In the genomic region with DNA sequence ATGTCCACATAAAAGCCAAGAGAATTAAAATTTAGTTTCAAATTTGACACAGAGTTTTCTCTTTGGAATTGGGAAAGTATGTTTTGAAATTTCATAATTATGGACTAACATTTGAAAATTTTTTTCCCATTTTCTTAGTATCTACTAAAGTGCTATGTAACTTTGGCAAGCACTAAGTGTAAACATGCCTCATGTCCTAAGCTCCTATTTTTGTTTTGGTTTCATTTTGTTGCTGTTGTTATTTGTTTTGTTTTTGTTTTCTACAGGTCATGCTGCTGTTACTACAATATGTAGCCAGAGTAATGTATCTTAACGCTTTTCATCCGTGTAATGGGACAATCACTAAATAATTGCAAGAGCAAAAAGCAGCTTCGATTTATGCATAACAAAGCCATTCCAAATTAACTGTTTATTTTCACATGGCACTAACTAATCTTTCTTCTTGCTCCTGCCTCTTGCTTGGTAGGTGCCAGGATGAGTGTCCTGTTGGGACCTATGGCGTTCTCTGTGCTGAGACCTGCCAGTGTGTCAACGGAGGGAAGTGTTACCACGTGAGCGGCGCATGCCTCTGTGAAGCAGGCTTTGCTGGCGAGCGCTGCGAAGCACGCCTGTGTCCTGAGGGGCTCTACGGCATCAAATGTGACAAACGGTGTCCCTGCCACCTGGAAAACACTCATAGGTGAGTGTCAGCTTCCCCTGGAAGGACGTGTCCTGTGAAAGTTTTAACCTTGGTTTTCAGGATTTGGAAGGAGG, we compare ENCODE assay signal across 18 cellular contexts.
DNase-seq lines count a peak whose midpoint lies in the region; FAIRE-seq and TF ChIP-seq lines count a peak whose summit lies in the region.
"Had no signal": no experiment of that assay in that cellular context is flagged by ENCODE, and none has a peak within 500 bp of the region (broad histone marks: within the 10 kb centered on the region; RNA-seq: fewer than 3 reads in every experiment).

No MANE protein-coding gene starts in this region.

- H3K4me1 ChIP-seq in suprapubic skin, result no peaks in the 10 kb centered on the region
- H3K4me1 ChIP-seq: parathyroid adenoma had no signal

- WGBS in suprapubic skin, result 72% methylated on average over 15 of the region's 15 CpGs

- H3K27ac ChIP-seq in suprapubic skin, result no peak overlapping the region
- H3K27ac ChIP-seq: parathyroid adenoma, stomach had no signal

- H3K27me3 ChIP-seq in MG63 (no peaks in the 10 kb centered on the region), suprapubic skin (no peaks in the 10 kb centered on the region)
- H3K27me3 ChIP-seq: heart right ventricle, stomach had no signal

- TF ChIP-seq EP300 in suprapubic skin (IDR thresholded peaks at IDR 0.05), result no peak

- DNase-seq in GM20000 (ENCODE audit: low spot score), result peak; percentile 18
- DNase-seq in MG63, result no peak
- no peak for DNase-seq in frontal cortex (ENCODE audit: low spot score in 2 of 2)
- DNase-seq in suprapubic skin (ENCODE audit: low spot score in 2 of 2), result no peak
- no peak for DNase-seq in kidney tubule cell (ENCODE audit: low spot score)
- DNase-seq in middle frontal gyrus (ENCODE audit: extremely low spot score, low spot score), result no peak
- DNase-seq in activated CD4-positive, alpha-beta T cell treated with anti-CD3 and anti-CD28 coated beads, Interleukin-2, amount 50 U/mL, for 1 hour, result no peak
- DNase-seq: activated gamma-delta T cell treated with Interleukin-2 at 50 U/mL for 16 hours; cortex of kidney; GOT3; heart right ventricle; NCI-H1092; NCI-H2171; stimulated activated CD4-positive, alpha-beta T cell treated with anti-CD3 and anti-CD28 coated beads, Interleukin-12 subunit alpha, Interleukin-12 subunit beta, amount 100 ng/mL, for 4 hours; stomach; T-helper 1 cell had no signal

- H3K36me3 ChIP-seq in MG63, result no peaks in the 10 kb centered on the region
- H3K36me3 ChIP-seq in suprapubic skin, result no peaks in the 10 kb centered on the region
- H3K36me3 ChIP-seq: heart right ventricle, stomach had no signal

- TF ChIP-seq CTCF in GM20000 (IDR thresholded peaks at IDR 0.05; ENCODE audit: extremely low read depth, missing control alignments), result no peak
- TF ChIP-seq CTCF in suprapubic skin (IDR thresholded peaks at IDR 0.05), result no peak

- no peak for TF ChIP-seq POLR2A in suprapubic skin (IDR thresholded peaks at IDR 0.05)

- H3K4me3 ChIP-seq in MG63, result peak overlapping the region; percentile 23
- H3K4me3 ChIP-seq in suprapubic skin, result peak overlapping the region; percentile 1
- H3K4me3 ChIP-seq: stomach had no signal

- H3K9me3 ChIP-seq in MG63 (no peaks in the 10 kb centered on the region), suprapubic skin (no peaks in the 10 kb centered on the region)
- H3K9me3 ChIP-seq: heart right ventricle, stomach had no signal

- peak; percentile 19 for FAIRE-seq in frontal cortex (lab: Jason Lieb, UNC)
- FAIRE-seq: keratinocyte had no signal
